ENCODE assay signal across 8 cellular contexts in the genomic region with DNA sequence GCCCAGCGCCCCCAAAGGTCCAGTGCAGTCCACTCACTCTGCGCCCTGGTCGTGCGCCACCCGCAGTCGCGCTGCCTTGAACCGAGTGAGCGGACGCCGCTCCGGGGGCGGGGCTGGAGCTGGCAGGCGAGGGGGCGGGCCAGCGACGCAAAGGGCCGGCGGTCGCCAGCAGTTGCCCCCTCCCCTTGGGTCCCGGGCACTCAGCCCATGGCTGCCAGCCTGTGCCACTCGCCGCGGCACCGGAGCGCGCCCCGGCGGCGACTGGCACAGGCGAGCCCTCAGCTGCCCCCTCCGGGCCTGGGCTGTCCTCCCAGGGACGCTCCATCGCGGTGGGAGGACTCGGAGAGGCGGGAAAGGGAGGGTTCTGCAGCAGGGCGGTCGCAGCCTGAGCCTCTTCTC. TPM values are rescaled to one million over a fixed set of nuclear protein-coding genes. Genes with fewer than 3 reads are reported as not detected.
A peak's percentile ranks its signal among the peaks of the same experiment; 100 is the strongest.
DNase-seq lines count a peak whose midpoint lies in the region; ATAC-seq and TF ChIP-seq lines count a peak whose summit lies in the region.

A gene with protein sequence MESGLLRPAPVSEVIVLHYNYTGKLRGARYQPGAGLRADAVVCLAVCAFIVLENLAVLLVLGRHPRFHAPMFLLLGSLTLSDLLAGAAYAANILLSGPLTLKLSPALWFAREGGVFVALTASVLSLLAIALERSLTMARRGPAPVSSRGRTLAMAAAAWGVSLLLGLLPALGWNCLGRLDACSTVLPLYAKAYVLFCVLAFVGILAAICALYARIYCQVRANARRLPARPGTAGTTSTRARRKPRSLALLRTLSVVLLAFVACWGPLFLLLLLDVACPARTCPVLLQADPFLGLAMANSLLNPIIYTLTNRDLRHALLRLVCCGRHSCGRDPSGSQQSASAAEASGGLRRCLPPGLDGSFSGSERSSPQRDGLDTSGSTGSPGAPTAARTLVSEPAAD (minus strand): TSS at position 87 of the 399 bp plus-strand sequence. CDS start 2,436 bp downstream, outside the sequence.

- ATAC-seq in mucosa of descending colon, result peak; percentile 28
- no peak for ATAC-seq in GM19463 (IDR thresholded peaks at IDR 0.05; ENCODE audit: unreplicated experiment)

- no peaks in the 10 kb centered on the region for H3K9me3 Mint-ChIP-seq in T-helper 2 cell treated with Interferon-gamma antibody and Interleukin-4, amounts not matched to agents 5 μg/mL and 100 μg/mL, for 36 hours

- H3K4me3 ChIP-seq in PC-9 (peak within 1 kb of the TSS; percentile 82), ectodermal cell (ENCODE audit: insufficient read depth, low read depth, low read length) (peak within 1 kb of the TSS; percentile 34), mucosa of descending colon (no peak within 1 kb of the TSS)

- TF ChIP-seq CTCF in PC-9 (conservative IDR thresholded peaks at IDR 0.05) (no peak; the same call in 1 of the 2 replicates), mucosa of descending colon (IDR thresholded peaks at IDR 0.05) (no peak), GM10248 (IDR thresholded peaks at IDR 0.05; ENCODE audit: control extremely low read depth, extremely low read depth, low read depth, missing control alignments) (no peak)

- no peaks in the 10 kb centered on the region for H3K79me2 ChIP-seq in PC-9 (ENCODE audit: low read depth)

- peak within 1 kb of the TSS; percentile 49 for H3K4me3 Mint-ChIP-seq in T-helper 2 cell treated with Interferon-gamma antibody and Interleukin-4, amounts not matched to agents 5 μg/mL and 100 μg/mL, for 36 hours

- peaks cover 37% of the 10 kb centered on the region for H3F3A ChIP-seq in PC-9 (ENCODE audit: insufficient read depth, low read depth)

- 0 out of 2 replicates have a peak, but pooled peaks cover 4% of the 10 kb centered on the region for H4K20me1 ChIP-seq in PC-9 (ENCODE audit: insufficient read depth)

- H3K27me3 ChIP-seq in PC-9 (ENCODE audit: insufficient read depth, low read depth) (peaks cover 4% of the 10 kb centered on the region; the same call in 1 of the 2 replicates), ectodermal cell (ENCODE audit: control insufficient read depth, insufficient read depth, low read length, poor library complexity, severe bottlenecking) (peaks cover 75% of the 10 kb centered on the region)

- peaks cover 20% of the 10 kb centered on the region for H3K4me1 Mint-ChIP-seq in T-helper 2 cell treated with Interferon-gamma antibody and Interleukin-4, amounts not matched to agents 5 μg/mL and 100 μg/mL, for 36 hours (ENCODE audit: low read depth)

- peaks cover 69% of the 10 kb centered on the region for H3K27me3 Mint-ChIP-seq in T-helper 2 cell treated with Interferon-gamma antibody and Interleukin-4, amounts not matched to agents 5 μg/mL and 100 μg/mL, for 36 hours (ENCODE audit: low read depth)

- H3K4me1 ChIP-seq in PC-9 (replicated peaks; ENCODE audit: insufficient read depth) (peaks cover 28% of the 10 kb centered on the region), ectodermal cell (ENCODE audit: control insufficient read depth, insufficient read depth, low read length) (peaks cover 13% of the 10 kb centered on the region), mucosa of descending colon (ENCODE audit: low read depth) (peaks cover 20% of the 10 kb centered on the region)

- CTCF ChIA-PET in PC-9 (lab: Charles Lee), result interaction anchor here (0.6 kb wide), 1 partner anchor 14 kb away, joined by 6 read pairs; no protein-coding TSS in a partner anchor
- CTCF ChIA-PET in GM10248 (lab: Yijun Ruan, JAX), result interaction anchor here (0.8 to 3.6 kb wide), 5 partner anchors 14 to 114 kb away, joined by 3 to 12 read pairs (median 4); a partner anchor contains a TSS

- H3K27ac Mint-ChIP-seq in T-helper 2 cell treated with Interferon-gamma antibody and Interleukin-4, amounts not matched to agents 5 μg/mL and 100 μg/mL, for 36 hours, result no peak within 1 kb of the TSS

- POLR2A ChIA-PET in PC-9 (lab: Charles Lee; ENCODE audit: unreplicated experiment), result no interaction called here
- POLR2A ChIA-PET in GM10248 (lab: Yijun Ruan, JAX), result interaction anchor here (0.5 kb wide), 1 partner anchor 17 kb away, joined by 5 read pairs; no protein-coding TSS in a partner anchor

- DNase-seq in T-helper 2 cell treated with Interferon-gamma antibody and Interleukin-4, amounts not matched to agents 5 μg/mL and 100 μg/mL, for 36 hours (ENCODE audit: low spot score), result no peak
- DNase-seq in T-helper 2 cell, result no peak
- DNase-seq in PC-9, result peak in 1 of 2 experiments; percentile 58
- no peak for DNase-seq in mucosa of descending colon
- DNase-seq in GM10248 (ENCODE audit: extremely low spot score), result no peak
- DNase-seq in DMS153 (lab: John Stamatoyannopoulos, UW), result no peak

- 1 to 2% methylated on average over 39 of the region's 39 CpGs for WGBS in ectodermal cell, 2 experiments

- H3K36me3 ChIP-seq in PC-9 (ENCODE audit: low read depth) (no peaks in the 10 kb centered on the region), ectodermal cell (ENCODE audit: control insufficient read depth, insufficient read depth, low read length) (no peaks in the 10 kb centered on the region), mucosa of descending colon (ENCODE audit: low read depth) (no peaks in the 10 kb centered on the region)

- H3K27ac ChIP-seq in PC-9 (no peak within 1 kb of the TSS), ectodermal cell (ENCODE audit: insufficient read depth, low read depth, low read length, poor library complexity, severe bottlenecking) (no peak within 1 kb of the TSS)

- no peaks in the 10 kb centered on the region for H3K36me3 Mint-ChIP-seq in T-helper 2 cell treated with Interferon-gamma antibody and Interleukin-4, amounts not matched to agents 5 μg/mL and 100 μg/mL, for 36 hours (ENCODE audit: low read depth)

- peak within 1 kb of the TSS; percentile 97 for H3K4me2 ChIP-seq in PC-9

- no TSS peak for BruUV-seq in PC-9 (replicated peaks; lab: Mats Ljungman, UMichigan)

- no peaks in the 10 kb centered on the region for H3K9me2 ChIP-seq in PC-9 (ENCODE audit: insufficient read depth)

- H2AFZ ChIP-seq in PC-9, result peak within 1 kb of the TSS; percentile 97

- intact Hi-C loops in PC-9 (cut with micrococcal nuclease; ENCODE audit: unreplicated experiment) (no loop called here), mucosa of descending colon (cut with DNase I, micrococcal nuclease) (no loop called here)

- H3K9me3 ChIP-seq in PC-9 (ENCODE audit: insufficient read depth, low read depth), result no peaks in the 10 kb centered on the region
- H3K9me3 ChIP-seq in ectodermal cell (ENCODE audit: control insufficient read depth, low read length), result no peaks in the 10 kb centered on the region
- H3K9me3 ChIP-seq in mucosa of descending colon, result no peaks in the 10 kb centered on the region

RNA-seq across cellular contexts. Expression of the gene that starts here (rescaled TPM):
- 7.9 and 9.5 TPM in 2 replicates for total RNA-seq in PC-9 (2021)
- 1.1 TPM for polyA plus RNA-seq in ectodermal cell (2013, experiment 1 of 4)
- polyA plus RNA-seq in ectodermal cell (2013, experiment 2 of 4), result 1.5 TPM
- polyA plus RNA-seq in ectodermal cell (2013, experiment 3 of 4), result 0.96 TPM
- 1.2 TPM for polyA plus RNA-seq in ectodermal cell (2013, experiment 4 of 4)
- total RNA-seq in mucosa of descending colon, result under 1 TPM in 2 of 3 donors, not detected in 1; 0.23 to 0.31 TPM

Comparison
In these comparisons a context has a peak if more than half of its experiments do, and no peak if none do; other contexts are left out.
1. Peak in ATAC-seq in mucosa of descending colon; RNA of the gene not detected or under 1 TPM.